In the genomic region with DNA sequence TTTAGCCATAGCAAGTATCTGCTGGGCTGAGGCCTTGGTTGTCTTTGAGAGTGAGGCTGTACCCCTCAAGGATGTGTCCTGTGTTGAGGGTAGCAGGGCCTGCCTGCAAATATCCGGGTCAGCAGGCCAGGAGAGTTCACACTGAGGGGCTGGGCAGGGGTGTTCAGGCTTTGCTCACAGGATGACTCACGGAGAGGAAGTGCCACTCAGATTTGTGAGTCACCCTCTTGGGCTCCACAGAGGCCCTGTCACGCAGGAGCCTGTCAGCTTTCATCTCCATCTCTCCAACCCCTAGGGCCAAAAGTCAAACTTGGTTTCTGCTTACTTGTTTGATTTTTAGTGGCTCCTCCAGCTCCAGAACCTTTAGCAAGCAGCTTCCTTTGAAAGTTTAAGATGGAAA, we compare ENCODE assay signal across 1 cellular context.
TF ChIP-seq lines count a peak whose summit lies in the region.

No MANE protein-coding gene starts in this region.

TF ChIP-seq in GM12878, 131 proteins besides CTCF, POLR2A, EP300 and RAD21 (continued from another document and continues in another):
- TF ChIP-seq, protein P1, sequence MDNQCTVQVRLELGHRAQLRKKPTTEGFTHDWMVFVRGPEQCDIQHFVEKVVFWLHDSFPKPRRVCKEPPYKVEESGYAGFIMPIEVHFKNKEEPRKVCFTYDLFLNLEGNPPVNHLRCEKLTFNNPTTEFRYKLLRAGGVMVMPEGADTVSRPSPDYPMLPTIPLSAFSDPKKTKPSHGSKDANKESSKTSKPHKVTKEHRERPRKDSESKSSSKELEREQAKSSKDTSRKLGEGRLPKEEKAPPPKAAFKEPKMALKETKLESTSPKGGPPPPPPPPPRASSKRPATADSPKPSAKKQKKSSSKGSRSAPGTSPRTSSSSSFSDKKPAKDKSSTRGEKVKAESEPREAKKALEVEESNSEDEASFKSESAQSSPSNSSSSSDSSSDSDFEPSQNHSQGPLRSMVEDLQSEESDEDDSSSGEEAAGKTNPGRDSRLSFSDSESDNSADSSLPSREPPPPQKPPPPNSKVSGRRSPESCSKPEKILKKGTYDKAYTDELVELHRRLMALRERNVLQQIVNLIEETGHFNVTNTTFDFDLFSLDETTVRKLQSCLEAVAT (IDR thresholded peaks at IDR 0.05), result no peak
- no peak for TF ChIP-seq ASH2L (IDR thresholded peaks at IDR 0.05; ENCODE audit: borderline replicate concordance, low read depth)
- peak; percentile 87 for TF ChIP-seq JUND (IDR thresholded peaks at IDR 0.05; ENCODE audit: low read depth, low read length)
- TF ChIP-seq ZNF274 (IDR thresholded peaks at IDR 0.05; ENCODE audit: insufficient read depth, insufficient read length), result no peak
- no peak for TF ChIP-seq SUPT20H (IDR thresholded peaks at IDR 0.05; ENCODE audit: borderline replicate concordance, control insufficient read depth, low read depth, low read length)
- 0 out of 2 replicates have a peak, but pooled peaks have one; percentile 60 for TF ChIP-seq RCOR1 (conservative IDR thresholded peaks at IDR 0.05; ENCODE audit: low read depth, low read length)
- peak; percentile 59 for TF ChIP-seq SP1 (IDR thresholded peaks at IDR 0.05; ENCODE audit: low read depth, low read length)
- TF ChIP-seq WRNIP1 (IDR thresholded peaks at IDR 0.05; ENCODE audit: borderline replicate concordance, low read depth, low read length), result no peak
- TF ChIP-seq IRF4 (IDR thresholded peaks at IDR 0.05; ENCODE audit: low read depth, low read length), result peak; percentile 95
- TF ChIP-seq ESRRA (IDR thresholded peaks at IDR 0.05; ENCODE audit: low read length), result no peak
- TF ChIP-seq KLF5 (IDR thresholded peaks at IDR 0.05; ENCODE audit: partially characterized antibody), result peak; percentile 47
- no peak for TF ChIP-seq ZNF622 (IDR thresholded peaks at IDR 0.05)
- TF ChIP-seq ETV6 (conservative IDR thresholded peaks at IDR 0.05 in 1 of 2, IDR thresholded peaks at IDR 0.05 in 1 of 2; ENCODE audit: borderline replicate concordance in 1 of 2, low read depth in 1 of 2), result peak in 1 of 2 experiments; percentile 88; a peak in 2 of 4 replicates
- peak; percentile 91 for TF ChIP-seq CREM (IDR thresholded peaks at IDR 0.05; ENCODE audit: low read depth)
- TF ChIP-seq LARP7 (IDR thresholded peaks at IDR 0.05), result no peak
- TF ChIP-seq CEBPB (IDR thresholded peaks at IDR 0.05; ENCODE audit: borderline replicate concordance in 1 of 2, low read depth in 2 of 2, low read length in 2 of 2), result no peak
- TF ChIP-seq, protein P2, sequence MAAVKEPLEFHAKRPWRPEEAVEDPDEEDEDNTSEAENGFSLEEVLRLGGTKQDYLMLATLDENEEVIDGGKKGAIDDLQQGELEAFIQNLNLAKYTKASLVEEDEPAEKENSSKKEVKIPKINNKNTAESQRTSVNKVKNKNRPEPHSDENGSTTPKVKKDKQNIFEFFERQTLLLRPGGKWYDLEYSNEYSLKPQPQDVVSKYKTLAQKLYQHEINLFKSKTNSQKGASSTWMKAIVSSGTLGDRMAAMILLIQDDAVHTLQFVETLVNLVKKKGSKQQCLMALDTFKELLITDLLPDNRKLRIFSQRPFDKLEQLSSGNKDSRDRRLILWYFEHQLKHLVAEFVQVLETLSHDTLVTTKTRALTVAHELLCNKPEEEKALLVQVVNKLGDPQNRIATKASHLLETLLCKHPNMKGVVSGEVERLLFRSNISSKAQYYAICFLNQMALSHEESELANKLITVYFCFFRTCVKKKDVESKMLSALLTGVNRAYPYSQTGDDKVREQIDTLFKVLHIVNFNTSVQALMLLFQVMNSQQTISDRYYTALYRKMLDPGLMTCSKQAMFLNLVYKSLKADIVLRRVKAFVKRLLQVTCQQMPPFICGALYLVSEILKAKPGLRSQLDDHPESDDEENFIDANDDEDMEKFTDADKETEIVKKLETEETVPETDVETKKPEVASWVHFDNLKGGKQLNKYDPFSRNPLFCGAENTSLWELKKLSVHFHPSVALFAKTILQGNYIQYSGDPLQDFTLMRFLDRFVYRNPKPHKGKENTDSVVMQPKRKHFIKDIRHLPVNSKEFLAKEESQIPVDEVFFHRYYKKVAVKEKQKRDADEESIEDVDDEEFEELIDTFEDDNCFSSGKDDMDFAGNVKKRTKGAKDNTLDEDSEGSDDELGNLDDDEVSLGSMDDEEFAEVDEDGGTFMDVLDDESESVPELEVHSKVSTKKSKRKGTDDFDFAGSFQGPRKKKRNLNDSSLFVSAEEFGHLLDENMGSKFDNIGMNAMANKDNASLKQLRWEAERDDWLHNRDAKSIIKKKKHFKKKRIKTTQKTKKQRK (IDR thresholded peaks at IDR 0.05; ENCODE audit: low read depth, low read length), result no peak
- TF ChIP-seq, protein P3, sequence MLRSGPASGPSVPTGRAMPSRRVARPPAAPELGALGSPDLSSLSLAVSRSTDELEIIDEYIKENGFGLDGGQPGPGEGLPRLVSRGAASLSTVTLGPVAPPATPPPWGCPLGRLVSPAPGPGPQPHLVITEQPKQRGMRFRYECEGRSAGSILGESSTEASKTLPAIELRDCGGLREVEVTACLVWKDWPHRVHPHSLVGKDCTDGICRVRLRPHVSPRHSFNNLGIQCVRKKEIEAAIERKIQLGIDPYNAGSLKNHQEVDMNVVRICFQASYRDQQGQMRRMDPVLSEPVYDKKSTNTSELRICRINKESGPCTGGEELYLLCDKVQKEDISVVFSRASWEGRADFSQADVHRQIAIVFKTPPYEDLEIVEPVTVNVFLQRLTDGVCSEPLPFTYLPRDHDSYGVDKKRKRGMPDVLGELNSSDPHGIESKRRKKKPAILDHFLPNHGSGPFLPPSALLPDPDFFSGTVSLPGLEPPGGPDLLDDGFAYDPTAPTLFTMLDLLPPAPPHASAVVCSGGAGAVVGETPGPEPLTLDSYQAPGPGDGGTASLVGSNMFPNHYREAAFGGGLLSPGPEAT (IDR thresholded peaks at IDR 0.05; ENCODE audit: low read depth), result peak; percentile 31; the same call in 1 of the 2 replicates
- TF ChIP-seq CBFB (IDR thresholded peaks at IDR 0.05; ENCODE audit: low read depth), result no peak
- no peak for TF ChIP-seq EZH2 (IDR thresholded peaks at IDR 0.05; ENCODE audit: borderline replicate concordance, control insufficient read depth, low read depth, low read length)
- TF ChIP-seq, protein P4, sequence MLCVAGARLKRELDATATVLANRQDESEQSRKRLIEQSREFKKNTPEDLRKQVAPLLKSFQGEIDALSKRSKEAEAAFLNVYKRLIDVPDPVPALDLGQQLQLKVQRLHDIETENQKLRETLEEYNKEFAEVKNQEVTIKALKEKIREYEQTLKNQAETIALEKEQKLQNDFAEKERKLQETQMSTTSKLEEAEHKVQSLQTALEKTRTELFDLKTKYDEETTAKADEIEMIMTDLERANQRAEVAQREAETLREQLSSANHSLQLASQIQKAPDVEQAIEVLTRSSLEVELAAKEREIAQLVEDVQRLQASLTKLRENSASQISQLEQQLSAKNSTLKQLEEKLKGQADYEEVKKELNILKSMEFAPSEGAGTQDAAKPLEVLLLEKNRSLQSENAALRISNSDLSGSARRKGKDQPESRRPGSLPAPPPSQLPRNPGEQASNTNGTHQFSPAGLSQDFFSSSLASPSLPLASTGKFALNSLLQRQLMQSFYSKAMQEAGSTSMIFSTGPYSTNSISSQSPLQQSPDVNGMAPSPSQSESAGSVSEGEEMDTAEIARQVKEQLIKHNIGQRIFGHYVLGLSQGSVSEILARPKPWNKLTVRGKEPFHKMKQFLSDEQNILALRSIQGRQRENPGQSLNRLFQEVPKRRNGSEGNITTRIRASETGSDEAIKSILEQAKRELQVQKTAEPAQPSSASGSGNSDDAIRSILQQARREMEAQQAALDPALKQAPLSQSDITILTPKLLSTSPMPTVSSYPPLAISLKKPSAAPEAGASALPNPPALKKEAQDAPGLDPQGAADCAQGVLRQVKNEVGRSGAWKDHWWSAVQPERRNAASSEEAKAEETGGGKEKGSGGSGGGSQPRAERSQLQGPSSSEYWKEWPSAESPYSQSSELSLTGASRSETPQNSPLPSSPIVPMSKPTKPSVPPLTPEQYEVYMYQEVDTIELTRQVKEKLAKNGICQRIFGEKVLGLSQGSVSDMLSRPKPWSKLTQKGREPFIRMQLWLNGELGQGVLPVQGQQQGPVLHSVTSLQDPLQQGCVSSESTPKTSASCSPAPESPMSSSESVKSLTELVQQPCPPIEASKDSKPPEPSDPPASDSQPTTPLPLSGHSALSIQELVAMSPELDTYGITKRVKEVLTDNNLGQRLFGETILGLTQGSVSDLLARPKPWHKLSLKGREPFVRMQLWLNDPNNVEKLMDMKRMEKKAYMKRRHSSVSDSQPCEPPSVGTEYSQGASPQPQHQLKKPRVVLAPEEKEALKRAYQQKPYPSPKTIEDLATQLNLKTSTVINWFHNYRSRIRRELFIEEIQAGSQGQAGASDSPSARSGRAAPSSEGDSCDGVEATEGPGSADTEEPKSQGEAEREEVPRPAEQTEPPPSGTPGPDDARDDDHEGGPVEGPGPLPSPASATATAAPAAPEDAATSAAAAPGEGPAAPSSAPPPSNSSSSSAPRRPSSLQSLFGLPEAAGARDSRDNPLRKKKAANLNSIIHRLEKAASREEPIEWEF (IDR thresholded peaks at IDR 0.05; ENCODE audit: insufficient replicate concordance, low read depth, low read length), result no peak
- TF ChIP-seq ZNF24 (IDR thresholded peaks at IDR 0.05), result no peak
- TF ChIP-seq ZBED1 (IDR thresholded peaks at IDR 0.05; ENCODE audit: borderline replicate concordance), result peak; percentile 70; the same call in 1 of the 2 replicates
- no peak for TF ChIP-seq NFXL1 (IDR thresholded peaks at IDR 0.05; ENCODE audit: borderline replicate concordance)
- peak; percentile 57 for TF ChIP-seq RUNX3 (IDR thresholded peaks at IDR 0.05; ENCODE audit: low read length)
- TF ChIP-seq, protein P5, sequence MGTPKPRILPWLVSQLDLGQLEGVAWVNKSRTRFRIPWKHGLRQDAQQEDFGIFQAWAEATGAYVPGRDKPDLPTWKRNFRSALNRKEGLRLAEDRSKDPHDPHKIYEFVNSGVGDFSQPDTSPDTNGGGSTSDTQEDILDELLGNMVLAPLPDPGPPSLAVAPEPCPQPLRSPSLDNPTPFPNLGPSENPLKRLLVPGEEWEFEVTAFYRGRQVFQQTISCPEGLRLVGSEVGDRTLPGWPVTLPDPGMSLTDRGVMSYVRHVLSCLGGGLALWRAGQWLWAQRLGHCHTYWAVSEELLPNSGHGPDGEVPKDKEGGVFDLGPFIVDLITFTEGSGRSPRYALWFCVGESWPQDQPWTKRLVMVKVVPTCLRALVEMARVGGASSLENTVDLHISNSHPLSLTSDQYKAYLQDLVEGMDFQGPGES (IDR thresholded peaks at IDR 0.05), result no peak
- no peak; the same call in 1 of the 2 replicates for TF ChIP-seq PML (IDR thresholded peaks at IDR 0.05; ENCODE audit: low read length)
- TF ChIP-seq POU2F2 (IDR thresholded peaks at IDR 0.05; ENCODE audit: borderline replicate concordance, low read depth, low read length), result no peak
- TF ChIP-seq YBX1 (IDR thresholded peaks at IDR 0.05), result no peak
- TF ChIP-seq, protein P6, sequence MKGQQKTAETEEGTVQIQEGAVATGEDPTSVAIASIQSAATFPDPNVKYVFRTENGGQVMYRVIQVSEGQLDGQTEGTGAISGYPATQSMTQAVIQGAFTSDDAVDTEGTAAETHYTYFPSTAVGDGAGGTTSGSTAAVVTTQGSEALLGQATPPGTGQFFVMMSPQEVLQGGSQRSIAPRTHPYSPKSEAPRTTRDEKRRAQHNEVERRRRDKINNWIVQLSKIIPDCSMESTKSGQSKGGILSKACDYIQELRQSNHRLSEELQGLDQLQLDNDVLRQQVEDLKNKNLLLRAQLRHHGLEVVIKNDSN (IDR thresholded peaks at IDR 0.05; ENCODE audit: borderline replicate concordance, extremely low read length, insufficient read depth, low read depth, low read length), result no peak
- no peak; the same call in 1 of the 2 replicates for TF ChIP-seq CBX5 (IDR thresholded peaks at IDR 0.05; ENCODE audit: low read depth)
- TF ChIP-seq SIN3A (IDR thresholded peaks at IDR 0.05; ENCODE audit: low read depth, low read length), result no peak
- no peak for TF ChIP-seq SMAD5 (IDR thresholded peaks at IDR 0.05; ENCODE audit: low read depth)
- no peak for TF ChIP-seq SMARCA5 (IDR thresholded peaks at IDR 0.05)
- TF ChIP-seq MTA2 (IDR thresholded peaks at IDR 0.05; ENCODE audit: low read depth), result peak; percentile 61
- no peak for TF ChIP-seq HDAC6 (IDR thresholded peaks at IDR 0.05; ENCODE audit: unreplicated experiment)
- TF ChIP-seq RBBP5 (conservative IDR thresholded peaks at IDR 0.05), result no peak
- TF ChIP-seq, protein P7, sequence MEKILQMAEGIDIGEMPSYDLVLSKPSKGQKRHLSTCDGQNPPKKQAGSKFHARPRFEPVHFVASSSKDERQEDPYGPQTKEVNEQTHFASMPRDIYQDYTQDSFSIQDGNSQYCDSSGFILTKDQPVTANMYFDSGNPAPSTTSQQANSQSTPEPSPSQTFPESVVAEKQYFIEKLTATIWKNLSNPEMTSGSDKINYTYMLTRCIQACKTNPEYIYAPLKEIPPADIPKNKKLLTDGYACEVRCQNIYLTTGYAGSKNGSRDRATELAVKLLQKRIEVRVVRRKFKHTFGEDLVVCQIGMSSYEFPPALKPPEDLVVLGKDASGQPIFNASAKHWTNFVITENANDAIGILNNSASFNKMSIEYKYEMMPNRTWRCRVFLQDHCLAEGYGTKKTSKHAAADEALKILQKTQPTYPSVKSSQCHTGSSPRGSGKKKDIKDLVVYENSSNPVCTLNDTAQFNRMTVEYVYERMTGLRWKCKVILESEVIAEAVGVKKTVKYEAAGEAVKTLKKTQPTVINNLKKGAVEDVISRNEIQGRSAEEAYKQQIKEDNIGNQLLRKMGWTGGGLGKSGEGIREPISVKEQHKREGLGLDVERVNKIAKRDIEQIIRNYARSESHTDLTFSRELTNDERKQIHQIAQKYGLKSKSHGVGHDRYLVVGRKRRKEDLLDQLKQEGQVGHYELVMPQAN (conservative IDR thresholded peaks at IDR 0.05), result no peak
- peak; percentile 53 for TF ChIP-seq IKZF1 (conservative IDR thresholded peaks at IDR 0.05)
- TF ChIP-seq SUZ12 (IDR thresholded peaks at IDR 0.05; ENCODE audit: unreplicated experiment), result no peak
- no peak; the same call in 1 of the 2 replicates for TF ChIP-seq TAF1 (IDR thresholded peaks at IDR 0.05; ENCODE audit: borderline replicate concordance, low read depth, low read length)
- TF ChIP-seq, protein P8, sequence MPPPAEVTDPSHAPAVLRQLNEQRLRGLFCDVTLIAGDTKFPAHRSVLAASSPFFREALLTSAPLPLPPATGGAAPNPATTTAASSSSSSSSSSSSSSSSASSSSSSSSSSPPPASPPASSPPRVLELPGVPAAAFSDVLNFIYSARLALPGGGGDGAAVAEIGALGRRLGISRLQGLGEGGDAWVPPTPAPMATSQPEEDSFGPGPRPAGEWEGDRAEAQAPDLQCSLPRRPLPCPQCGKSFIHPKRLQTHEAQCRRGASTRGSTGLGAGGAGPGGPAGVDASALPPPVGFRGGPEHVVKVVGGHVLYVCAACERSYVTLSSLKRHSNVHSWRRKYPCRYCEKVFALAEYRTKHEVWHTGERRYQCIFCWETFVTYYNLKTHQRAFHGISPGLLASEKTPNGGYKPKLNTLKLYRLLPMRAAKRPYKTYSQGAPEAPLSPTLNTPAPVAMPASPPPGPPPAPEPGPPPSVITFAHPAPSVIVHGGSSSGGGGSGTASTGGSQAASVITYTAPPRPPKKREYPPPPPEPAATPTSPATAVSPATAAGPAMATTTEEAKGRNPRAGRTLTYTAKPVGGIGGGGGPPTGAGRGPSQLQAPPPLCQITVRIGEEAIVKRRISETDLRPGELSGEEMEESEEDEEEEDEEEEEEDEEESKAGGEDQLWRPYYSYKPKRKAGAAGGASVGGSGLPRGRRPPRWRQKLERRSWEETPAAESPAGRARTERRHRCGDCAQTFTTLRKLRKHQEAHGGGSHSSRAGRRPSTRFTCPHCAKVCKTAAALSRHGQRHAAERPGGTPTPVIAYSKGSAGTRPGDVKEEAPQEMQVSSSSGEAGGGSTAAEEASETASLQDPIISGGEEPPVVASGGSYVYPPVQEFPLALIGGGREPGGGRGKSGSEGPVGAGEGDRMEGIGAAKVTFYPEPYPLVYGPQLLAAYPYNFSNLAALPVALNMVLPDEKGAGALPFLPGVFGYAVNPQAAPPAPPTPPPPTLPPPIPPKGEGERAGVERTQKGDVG (CRISPR knock-in tag; IDR thresholded peaks at IDR 0.05), result no peak
- no peak for TF ChIP-seq CBX3 (IDR thresholded peaks at IDR 0.05; ENCODE audit: borderline replicate concordance, low read depth)
- TF ChIP-seq POLR2AphosphoS5 (IDR thresholded peaks at IDR 0.05; ENCODE audit: low read length), result no peak
